22 cellular contexts compared by ENCODE assay signal in the genomic region with DNA sequence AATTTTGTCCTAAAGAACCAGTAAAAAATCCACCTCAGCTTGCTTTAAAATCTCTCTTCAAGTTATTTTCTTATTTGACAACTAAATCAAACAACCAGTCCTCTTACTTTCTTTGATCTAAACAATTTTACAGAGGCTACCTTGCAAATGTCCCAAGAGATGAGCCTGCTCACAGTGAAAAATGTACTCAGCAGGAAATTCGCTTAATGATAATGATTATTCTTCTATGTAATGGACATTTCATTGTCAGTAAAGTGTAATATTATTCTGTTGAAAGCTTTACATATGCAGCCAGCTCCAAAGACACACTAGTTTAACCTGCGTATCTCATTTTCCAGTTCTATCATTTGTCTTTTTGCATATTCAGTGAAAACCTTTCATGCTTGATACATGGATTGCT.
"Had no signal": no experiment of that assay in that cellular context is flagged by ENCODE, and none has a peak within 500 bp of the region (broad histone marks: within the 10 kb centered on the region; RNA-seq: fewer than 3 reads in every experiment).

No MANE protein-coding gene starts in this region.

- H3K27ac ChIP-seq: coronary artery, esophagus muscularis mucosa, foreskin keratinocyte, gastroesophageal sphincter, heart left ventricle, hepatocyte, left lung, lower lobe of right lung had no signal

- DNase-seq: dermis blood vessel endothelial cell; dorsolateral prefrontal cortex; effector CD4-positive, alpha-beta T cell; effector memory CD4-positive, alpha-beta T cell; foreskin keratinocyte; heart left ventricle; hypothalamus; immature natural killer cell; islet precursor cell; left cardiac atrium; left lung; left ventricle myocardium superior; lower lobe of right lung; mesenchymal stem cell; midbrain; naive thymus-derived CD4-positive, alpha-beta T cell had no signal

- H3K36me3 ChIP-seq: esophagus muscularis mucosa, gastroesophageal sphincter, heart left ventricle, left lung, lower lobe of right lung had no signal

- H3K27me3 ChIP-seq: dorsolateral prefrontal cortex, esophagus muscularis mucosa, foreskin keratinocyte, gastroesophageal sphincter, heart left ventricle, hepatocyte, left lung had no signal

- FAIRE-seq: colon, endothelial cell of umbilical vein had no signal

- H3K9me3 ChIP-seq: esophagus muscularis mucosa, gastroesophageal sphincter, left lung, lower lobe of right lung had no signal

- ATAC-seq: foreskin keratinocyte; gastroesophageal sphincter; heart left ventricle; left cardiac atrium; left lung; left ventricle myocardium superior; lower lobe of right lung; naive thymus-derived CD4-positive, alpha-beta T cell had no signal

- H3K4me3 ChIP-seq: coronary artery, dorsolateral prefrontal cortex, esophagus muscularis mucosa, gastroesophageal sphincter, heart left ventricle, hepatocyte, left lung, lower lobe of right lung had no signal

- H3K4me1 ChIP-seq: esophagus muscularis mucosa, foreskin keratinocyte, gastroesophageal sphincter, heart left ventricle, left lung, lower lobe of right lung had no signal
